Comparison of ENCODE assay signal across 15 cellular contexts in genomic region chr12:114302117-114302516, GRCh38.
A peak's percentile ranks its signal among the peaks of the same experiment; 100 is the strongest.
DNase-seq lines count a peak whose midpoint lies in the region; ATAC-seq and TF ChIP-seq lines count a peak whose summit lies in the region.
"Had no signal": no experiment of that assay in that cellular context is flagged by ENCODE, and none has a peak within 500 bp of the region (broad histone marks: within the 10 kb centered on the region; RNA-seq: fewer than 3 reads in every experiment).

No MANE protein-coding gene starts in this region.

- H2AFZ ChIP-seq in GM23338 (peak overlapping the region; percentile 88; the same call in 1 of the 2 replicates), smooth muscle cell (ENCODE audit: low read depth) (no peak overlapping the region), GM23248 (no peak overlapping the region)

- H3K27me3 ChIP-seq in GM23338 (ENCODE audit: insufficient read depth) (no peaks in the 10 kb centered on the region), endodermal cell (ENCODE audit: control insufficient read depth, insufficient read depth, low read length, poor library complexity, severe bottlenecking) (no peaks in the 10 kb centered on the region), smooth muscle cell (ENCODE audit: low read depth) (peaks cover 10% of the 10 kb centered on the region), GM23248 (replicated peaks; ENCODE audit: insufficient read depth) (no peaks in the 10 kb centered on the region)
- H3K27me3 ChIP-seq: BLaER1 treated with 17β-estradiol and CSF1 and Interleukin-3, amounts not matched to agents 10 nM and 100 nM had no signal

- TF ChIP-seq CTCF in GM23338 (conservative IDR thresholded peaks at IDR 0.05; ENCODE audit: low read depth in 2 of 2) (no peak), endodermal cell (conservative IDR thresholded peaks at IDR 0.05) (no peak), smooth muscle cell (IDR thresholded peaks at IDR 0.05; ENCODE audit: borderline replicate concordance, insufficient read depth, poor library complexity, severe bottlenecking) (no peak), GM13976 (IDR thresholded peaks at IDR 0.05; ENCODE audit: borderline replicate concordance, control extremely low read depth, extremely low read depth, insufficient read depth, missing control alignments) (no peak)

- H3K79me2 ChIP-seq in GM23338 (replicated peaks; ENCODE audit: insufficient read depth) (no peaks in the 10 kb centered on the region), smooth muscle cell (ENCODE audit: low read depth) (no peaks in the 10 kb centered on the region), GM23248 (ENCODE audit: insufficient read depth) (no peaks in the 10 kb centered on the region)

- H3K27ac Mint-ChIP-seq in GM23338 (no peak overlapping the region), endodermal cell (no peak overlapping the region)
- H3K27ac Mint-ChIP-seq: CD4-positive, CD25-positive, alpha-beta regulatory T cell; H9 had no signal

- no peak overlapping the region for H3K9ac ChIP-seq in endodermal cell (ENCODE audit: extremely low read depth, low read length, poor library complexity, severe bottlenecking)
- no peak overlapping the region for H3K9ac ChIP-seq in smooth muscle cell (ENCODE audit: low read depth)
- no peak overlapping the region for H3K9ac ChIP-seq in GM23248
- H3K9ac ChIP-seq: BLaER1 treated with 17β-estradiol and CSF1 and Interleukin-3, amounts not matched to agents 10 nM and 100 nM had no signal

- H3K36me3 Mint-ChIP-seq in GM23338 (ENCODE audit: low read depth) (no peaks in the 10 kb centered on the region; the same call in 2 of the 3 replicates), endodermal cell (ENCODE audit: low read depth) (no peaks in the 10 kb centered on the region)
- H3K36me3 Mint-ChIP-seq: CD4-positive, CD25-positive, alpha-beta regulatory T cell had no signal

- peaks cover 7% of the 10 kb centered on the region for H3K4me1 ChIP-seq in GM23338 (ENCODE audit: insufficient read depth)
- H3K4me1 ChIP-seq in endodermal cell (ENCODE audit: control insufficient read depth, insufficient read depth, low read length) = no peaks in the 10 kb centered on the region
- H3K4me1 ChIP-seq in smooth muscle cell (ENCODE audit: low read depth) = no peaks in the 10 kb centered on the region
- H3K4me1 ChIP-seq in GM23248 (ENCODE audit: insufficient read depth) = peaks cover 18% of the 10 kb centered on the region
- H3K4me1 ChIP-seq: BLaER1 treated with 17β-estradiol and CSF1 and Interleukin-3, amounts not matched to agents 10 nM and 100 nM had no signal

- DNase-seq in GM23338 (ENCODE audit: low spot score) (peak; percentile 40), endodermal cell (peak; percentile 60), left kidney (ENCODE audit: low read depth, low spot score) (peak; percentile 24), smooth muscle cell (lab: John Stamatoyannopoulos, UW; ENCODE audit: unreplicated experiment) (no peak), GM13976 (ENCODE audit: low spot score) (no peak), medulla oblongata (ENCODE audit: extremely low spot score) (no peak), GM23248 (no peak)
- DNase-seq: ACHN; CD4-positive, CD25-positive, alpha-beta regulatory T cell; DMS53; H9 had no signal

- in situ Hi-C loops in GM13976 (cut with MboI; ENCODE audit: low sequenced_read_pairs, unreplicated experiment) (no loop called here), GM23248 (cut with MboI) (no loop called here)

- peaks cover 9% of the 10 kb centered on the region for H3K27me3 Mint-ChIP-seq in GM23338 (ENCODE audit: insufficient read depth, low read depth, poor library complexity)
- H3K27me3 Mint-ChIP-seq in endodermal cell (ENCODE audit: insufficient read depth) = peaks cover 3% of the 10 kb centered on the region

- no peak overlapping the region for H3K4me3 ChIP-seq in GM23338
- H3K4me3 ChIP-seq in endodermal cell (ENCODE audit: low read length) = no peak overlapping the region
- no peak overlapping the region for H3K4me3 ChIP-seq in smooth muscle cell
- H3K4me3 ChIP-seq in GM23248 = no peak overlapping the region
- H3K4me3 ChIP-seq: BLaER1 treated with 17β-estradiol and CSF1 and Interleukin-3, amounts not matched to agents 10 nM and 100 nM; GM12878 had no signal

- H3K27ac ChIP-seq in GM23338 (ENCODE audit: low read depth) (no peak overlapping the region), endodermal cell (ENCODE audit: low read depth, low read length) (no peak overlapping the region), smooth muscle cell (ENCODE audit: low read depth) (no peak overlapping the region), GM23248 (no peak overlapping the region)
- H3K27ac ChIP-seq: BLaER1 treated with 17β-estradiol and CSF1 and Interleukin-3, amounts not matched to agents 10 nM and 100 nM had no signal

- H3K4me3 Mint-ChIP-seq in GM23338 (no peak overlapping the region), endodermal cell (no peak overlapping the region)
- H3K4me3 Mint-ChIP-seq: CD4-positive, CD25-positive, alpha-beta regulatory T cell; H9 had no signal

- 49 to 55% methylated on average over 2 to 8 of the region's 8 CpGs for WGBS in endodermal cell (ENCODE audit: insufficient coverage in 1 of 2, insufficient read length in 1 of 2), 2 experiments
- WGBS in smooth muscle cell (ENCODE audit: low lambda C conversion rate) = 35% methylated on average over 8 of the region's 8 CpGs
- 31 to 38% methylated on average over 8 of the region's 8 CpGs for WGBS in GM23248 (ENCODE audit: low coverage in 1 of 2, low lambda C conversion rate in 2 of 2, missing lambda C conversion rate in 2 of 2), 2 experiments

- H3K9me3 Mint-ChIP-seq in GM23338 = peaks cover 3% of the 10 kb centered on the region; the same call in 2 of the 3 replicates
- H3K9me3 Mint-ChIP-seq in endodermal cell = no peaks in the 10 kb centered on the region
- H3K9me3 Mint-ChIP-seq: H9 had no signal

- H3F3A ChIP-seq in GM23338 (replicated peaks; ENCODE audit: low read depth) = no peaks in the 10 kb centered on the region
- no peaks in the 10 kb centered on the region for H3F3A ChIP-seq in smooth muscle cell (ENCODE audit: low read depth)
- H3F3A ChIP-seq in GM23248 (ENCODE audit: insufficient read depth) = peaks cover 7% of the 10 kb centered on the region; the same call in 1 of the 2 replicates

- H3K9me2 ChIP-seq in GM23338 (ENCODE audit: insufficient read depth) = no peaks in the 10 kb centered on the region
- H3K9me2 ChIP-seq in GM23248 (ENCODE audit: insufficient read depth) = no peaks in the 10 kb centered on the region

- ATAC-seq in GM23338 (peak; percentile 86), HG02798 (IDR thresholded peaks at IDR 0.05; ENCODE audit: poor library complexity, unreplicated experiment) (no peak)
- ATAC-seq: GM12878, HepG2 had no signal

- H3K9me3 ChIP-seq in endodermal cell (ENCODE audit: control insufficient read depth, low read length) (no peaks in the 10 kb centered on the region), smooth muscle cell (replicated peaks; ENCODE audit: low read depth) (no peaks in the 10 kb centered on the region), GM23248 (ENCODE audit: low read depth) (no peaks in the 10 kb centered on the region)

- no peak overlapping the region for H3K4me2 ChIP-seq in GM23338
- peak overlapping the region; percentile 14 for H3K4me2 ChIP-seq in smooth muscle cell
- H3K4me2 ChIP-seq in GM23248 (ENCODE audit: unreplicated experiment) = no peak overlapping the region
- H3K4me2 ChIP-seq: BLaER1 treated with 17β-estradiol and CSF1 and Interleukin-3, amounts not matched to agents 10 nM and 100 nM had no signal

- H3K4me1 Mint-ChIP-seq in GM23338 = peaks cover 17% of the 10 kb centered on the region
- H3K4me1 Mint-ChIP-seq in endodermal cell = peaks cover 1% of the 10 kb centered on the region
- H3K4me1 Mint-ChIP-seq: CD4-positive, CD25-positive, alpha-beta regulatory T cell had no signal

- H3K36me3 ChIP-seq in GM23338 (ENCODE audit: insufficient read depth) (no peaks in the 10 kb centered on the region), endodermal cell (ENCODE audit: control insufficient read depth, insufficient read depth, low read length) (no peaks in the 10 kb centered on the region), smooth muscle cell (ENCODE audit: low read depth) (no peaks in the 10 kb centered on the region), GM23248 (ENCODE audit: low read depth) (no peaks in the 10 kb centered on the region)
- H3K36me3 ChIP-seq: BLaER1 treated with 17β-estradiol and CSF1 and Interleukin-3, amounts not matched to agents 10 nM and 100 nM had no signal

- H4K20me1 ChIP-seq in GM23338 (replicated peaks; ENCODE audit: insufficient read depth) (no peaks in the 10 kb centered on the region), smooth muscle cell (ENCODE audit: low read depth) (no peaks in the 10 kb centered on the region), GM23248 (ENCODE audit: insufficient read depth) (no peaks in the 10 kb centered on the region)
- H4K20me1 ChIP-seq: BLaER1 treated with 17β-estradiol and CSF1 and Interleukin-3, amounts not matched to agents 10 nM and 100 nM had no signal

TF ChIP-seq in GM23338, 12 proteins besides CTCF, POLR2A, EP300 and RAD21:
- no peak for TF ChIP-seq ZNF331 (CRISPR knock-in tag; IDR thresholded peaks at IDR 0.05; ENCODE audit: low read depth)
TF ChIP-seq in GM23338: peak in this region for 0.

Comparison
In these comparisons a context has a peak if more than half of its experiments do, and no peak if none do; other contexts are left out.
1. DNase-seq: peak in GM23338 (single experiment), endodermal cell (single experiment) and left kidney (single experiment); none in smooth muscle cell (single experiment), GM13976 (single experiment), medulla oblongata (single experiment) and GM23248 (single experiment).